1 cellular context compared by ENCODE assay signal in genomic region chr2:20148841-20149702, GRCh38.
TF ChIP-seq lines count a peak whose summit lies in the region.

No MANE protein-coding gene starts in this region.

TF ChIP-seq in HepG2, 621 proteins besides CTCF, POLR2A, EP300 and RAD21 (continued from another document):
- TF ChIP-seq ZNF142 (CRISPR knock-in tag; IDR thresholded peaks at IDR 0.05) (no peak), ATM (IDR thresholded peaks at IDR 0.05; ENCODE audit: borderline replicate concordance) (no peak), KDM3A (CRISPR knock-in tag; IDR thresholded peaks at IDR 0.05; ENCODE audit: low read depth) (no peak), ZBTB10 (CRISPR knock-in tag; IDR thresholded peaks at IDR 0.05; ENCODE audit: borderline replicate concordance) (no peak), BCL6 (CRISPR knock-in tag; IDR thresholded peaks at IDR 0.05) (no peak), PHF21A (CRISPR knock-in tag; IDR thresholded peaks at IDR 0.05) (peak; percentile 51), HNF4G (IDR thresholded peaks at IDR 0.05; ENCODE audit: borderline replicate concordance, low read depth, low read length) (no peak), HNF4G (CRISPR knock-in tag; IDR thresholded peaks at IDR 0.05; ENCODE audit: borderline replicate concordance, low read depth) (no peak), GTF2F1 (IDR thresholded peaks at IDR 0.05; ENCODE audit: low read length) (no peak), ZNF136 (CRISPR knock-in tag; IDR thresholded peaks at IDR 0.05; ENCODE audit: low read depth) (no peak), AGO1 (IDR thresholded peaks at IDR 0.05; ENCODE audit: low read depth, low read length, poor library complexity, severe bottlenecking) (no peak), KDM2A (CRISPR knock-in tag; IDR thresholded peaks at IDR 0.05; ENCODE audit: borderline replicate concordance, low read depth) (0 out of 2 replicates have a peak, but pooled peaks have one; percentile 25), ZSCAN30 (CRISPR knock-in tag; IDR thresholded peaks at IDR 0.05) (no peak), CCAR2 (optimal IDR thresholded peaks at IDR 0.05; ENCODE audit: low read depth, low read length) (no peak), ETV5 (CRISPR knock-in tag; IDR thresholded peaks at IDR 0.05; ENCODE audit: borderline replicate concordance) (no peak), ZNF333 (CRISPR knock-in tag; IDR thresholded peaks at IDR 0.05; ENCODE audit: borderline replicate concordance) (no peak), CHD4 (IDR thresholded peaks at IDR 0.05; ENCODE audit: borderline replicate concordance, low read length) (no peak), IRF2 (CRISPR knock-in tag; IDR thresholded peaks at IDR 0.05) (no peak), TEAD3 (CRISPR knock-in tag; optimal IDR thresholded peaks at IDR 0.05; ENCODE audit: borderline replicate concordance) (peak; percentile 9), ZNF781 (CRISPR knock-in tag; IDR thresholded peaks at IDR 0.05; ENCODE audit: borderline replicate concordance, not compliant biosample characterization) (no peak), ZSCAN21 (CRISPR knock-in tag; IDR thresholded peaks at IDR 0.05; ENCODE audit: borderline replicate concordance) (no peak), MLXIP (CRISPR knock-in tag; IDR thresholded peaks at IDR 0.05; ENCODE audit: borderline replicate concordance) (no peak), HOXD1 (CRISPR knock-in tag; IDR thresholded peaks at IDR 0.05) (no peak), ZNF335 (CRISPR knock-in tag; IDR thresholded peaks at IDR 0.05) (no peak), ZNF740 (CRISPR knock-in tag; IDR thresholded peaks at IDR 0.05) (no peak), ATF1 (CRISPR knock-in tag; IDR thresholded peaks at IDR 0.05) (no peak), RBAK (CRISPR knock-in tag; IDR thresholded peaks at IDR 0.05) (no peak), ZSCAN31 (CRISPR knock-in tag; IDR thresholded peaks at IDR 0.05; ENCODE audit: low read depth) (no peak), DMTF1 (CRISPR knock-in tag; IDR thresholded peaks at IDR 0.05) (no peak), GZF1 (CRISPR knock-in tag; IDR thresholded peaks at IDR 0.05) (no peak), KMT2B (CRISPR knock-in tag; IDR thresholded peaks at IDR 0.05) (no peak), ZNF331 (CRISPR knock-in tag; IDR thresholded peaks at IDR 0.05) (no peak), NFKBIZ (CRISPR knock-in tag; IDR thresholded peaks at IDR 0.05) (no peak), ZNF235 (CRISPR knock-in tag; IDR thresholded peaks at IDR 0.05; ENCODE audit: borderline replicate concordance) (no peak), CENPX (CRISPR knock-in tag; IDR thresholded peaks at IDR 0.05) (no peak), SAP130 (CRISPR knock-in tag; IDR thresholded peaks at IDR 0.05; ENCODE audit: low read depth) (peak; percentile 16; the same call in 1 of the 2 replicates), SIX1 (CRISPR knock-in tag; IDR thresholded peaks at IDR 0.05; ENCODE audit: borderline replicate concordance) (peak; percentile 82; the same call in 1 of the 2 replicates), ZNF660 (CRISPR knock-in tag; IDR thresholded peaks at IDR 0.05; ENCODE audit: borderline replicate concordance, low read depth) (no peak), SIX4 (CRISPR knock-in tag; IDR thresholded peaks at IDR 0.05) (peak; percentile 83), ZBTB26 (CRISPR knock-in tag; IDR thresholded peaks at IDR 0.05; ENCODE audit: borderline replicate concordance) (no peak), STAT6 (CRISPR knock-in tag; IDR thresholded peaks at IDR 0.05; ENCODE audit: borderline replicate concordance) (no peak), ZNF260 (CRISPR knock-in tag; IDR thresholded peaks at IDR 0.05; ENCODE audit: borderline replicate concordance, low read depth) (no peak), TEF (CRISPR knock-in tag; IDR thresholded peaks at IDR 0.05) (0 out of 2 replicates have a peak, but pooled peaks have one; percentile 42), AGO2 (optimal IDR thresholded peaks at IDR 0.05; ENCODE audit: low read depth, low read length) (no peak)
